ENCODE assay signal across 8 cellular contexts in genomic region chr5:10627185-10628115, GRCh38.
DNase-seq lines count a peak whose midpoint lies in the region; ATAC-seq, FAIRE-seq and TF ChIP-seq lines count a peak whose summit lies in the region.

No MANE protein-coding gene starts in this region.

- peaks cover 41% of the 10 kb centered on the region for H3K4me1 Mint-ChIP-seq in activated naive CD8-positive, alpha-beta T cell treated with anti-CD3 and anti-CD28 coated beads, Interleukin-2, amount 10 ng/mL, durations not matched to agents 7 days and 5 days

- no peaks in the 10 kb centered on the region for H3K27me3 Mint-ChIP-seq in activated naive CD8-positive, alpha-beta T cell treated with anti-CD3 and anti-CD28 coated beads, Interleukin-2, amount 10 ng/mL, durations not matched to agents 7 days and 5 days

- peak overlapping the region; percentile 32 for H3K4me3 ChIP-seq in GM12865 (ENCODE audit: low read depth, low read length)
- peak overlapping the region in 2 of 4 donors; percentile 19 to 34 for H3K4me3 ChIP-seq in pancreas
- peak overlapping the region; percentile 32 to 52 for H3K4me3 ChIP-seq in tibial artery

- no peaks in the 10 kb centered on the region for H3K9me3 Mint-ChIP-seq in activated naive CD8-positive, alpha-beta T cell treated with anti-CD3 and anti-CD28 coated beads, Interleukin-2, amount 10 ng/mL, durations not matched to agents 7 days and 5 days

- DNase-seq in GM12865 (ENCODE audit: low read depth) (peak; percentile 93), NCI-H1092 (lab: John Stamatoyannopoulos, UW) (peak; percentile 61), SKM-1 treated with dmso at 0.1 percent for 144 hours (lab: John Stamatoyannopoulos, UW; ENCODE audit: unreplicated experiment) (peak; percentile 84), Right ventricle myocardium superior (peak; percentile 88), pancreas (peak; percentile 76 to 88 (median 82)), tibial artery (peak; percentile 93 to 96)
- peak; percentile 79 for DNase-seq in activated naive CD8-positive, alpha-beta T cell treated with anti-CD3 and anti-CD28 coated beads, Interleukin-2, amount 10 ng/mL, durations not matched to agents 7 days and 5 days

- H3K36me3 Mint-ChIP-seq in activated naive CD8-positive, alpha-beta T cell treated with anti-CD3 and anti-CD28 coated beads, Interleukin-2, amount 10 ng/mL, durations not matched to agents 7 days and 5 days, result peaks cover 9% of the 10 kb centered on the region

- ATAC-seq in HG02623 (IDR thresholded peaks at IDR 0.05; ENCODE audit: unreplicated experiment), result peak; percentile 35
- peak; percentile 99 for ATAC-seq in activated naive CD8-positive, alpha-beta T cell treated with anti-CD3 and anti-CD28 coated beads, Interleukin-2, amount 10 ng/mL, durations not matched to agents 7 days and 5 days (ENCODE audit: low read depth)
- peak; percentile 88 for ATAC-seq in Right ventricle myocardium superior (ENCODE audit: poor library complexity)
- peak; percentile 88 to 96 (median 95) for ATAC-seq in pancreas

- H3K27ac ChIP-seq in pancreas (peak overlapping the region in 2 of 4 donors; percentile 24 to 35), tibial artery (peak overlapping the region; percentile 80 to 81)

- H3K9me3 ChIP-seq in pancreas, result no peaks in the 10 kb centered on the region
- H3K9me3 ChIP-seq in tibial artery, result no peaks in the 10 kb centered on the region

- POLR2A ChIA-PET in activated naive CD8-positive, alpha-beta T cell treated with anti-CD3 and anti-CD28 coated beads, Interleukin-2, amount 10 ng/mL, durations not matched to agents 7 days and 5 days (lab: Charles Lee), result interaction anchor here (0.6 to 1.2 kb wide), 6 partner anchors 8 to 378 kb away, joined by 3 to 4 read pairs (median 4); partner anchors contain the start of genes ATPSCKMT and CCT5

- TF ChIP-seq CTCF in GM12865 (IDR thresholded peaks at IDR 0.05; ENCODE audit: insufficient read depth, low read depth, low read length, missing control alignments), result peak; percentile 83
- TF ChIP-seq CTCF in pancreas (IDR thresholded peaks at IDR 0.05), result peak; percentile 83 to 90 (median 88)
- TF ChIP-seq CTCF in tibial artery (IDR thresholded peaks at IDR 0.05), result peak; percentile 82 to 97

- H3K27me3 ChIP-seq in pancreas, result no peaks in the 10 kb centered on the region
- H3K27me3 ChIP-seq in tibial artery, result no peaks in the 10 kb centered on the region

- H3K27ac Mint-ChIP-seq in activated naive CD8-positive, alpha-beta T cell treated with anti-CD3 and anti-CD28 coated beads, Interleukin-2, amount 10 ng/mL, durations not matched to agents 7 days and 5 days, result peak overlapping the region; percentile 82

- no peaks in the 10 kb centered on the region for H3K36me3 ChIP-seq in pancreas
- H3K36me3 ChIP-seq in tibial artery, result no peaks in the 10 kb centered on the region

- intact Hi-C loops in Right ventricle myocardium superior (cut with DNase I), result loop anchor here (1.0 kb wide), 1 partner anchor 174 kb away; no protein-coding TSS in a partner anchor
- intact Hi-C loops in pancreas (cut with DNase I), result loop anchor here in 2 of 3 donors (5.0 kb wide), 2 partner anchors 175 to 180 kb away; no protein-coding TSS in a partner anchor
- intact Hi-C loops in tibial artery (cut with DNase I; ENCODE audit: low total_unique reads), result loop anchor here (2.0 to 5.0 kb wide), 3 partner anchors 21 to 340 kb away; no protein-coding TSS in a partner anchor

- WGBS in pancreas, 2 donors, result 9 to 13% methylated on average over 20 of the region's 20 CpGs

- H3K4me1 ChIP-seq in pancreas (peaks cover 0 to 5% (median 0%) of the 10 kb centered on the region in 3 donors), tibial artery (peaks cover 0 to 15% (median 7%) of the 10 kb centered on the region in 4 donors)

- H3K4me3 Mint-ChIP-seq in activated naive CD8-positive, alpha-beta T cell treated with anti-CD3 and anti-CD28 coated beads, Interleukin-2, amount 10 ng/mL, durations not matched to agents 7 days and 5 days, result peak overlapping the region; percentile 85

- FAIRE-seq in pancreas (lab: Jason Lieb, UNC), result no peak

Comparison
In these comparisons a context has a peak if more than half of its experiments do, and no peak if none do; other contexts are left out.
1. ATAC-seq: peak in every context shown above with its lines; median percentile 99 in activated naive CD8-positive, alpha-beta T cell treated with anti-CD3 and anti-CD28 coated beads, Interleukin-2, amount 10 ng/mL, durations not matched to agents 7 days and 5 days; 95 in pancreas; 88 in Right ventricle myocardium superior; 35 in HG02623.